Comparison of ENCODE assay signal across 12 cellular contexts in genomic region chr10:68423522-68423921, GRCh38. TPM values are rescaled to one million over a fixed set of nuclear protein-coding genes. Genes with fewer than 3 reads are reported as not detected.
DNase-seq lines count a peak whose midpoint lies in the region; ATAC-seq, FAIRE-seq and TF ChIP-seq lines count a peak whose summit lies in the region.
"Had no signal": no experiment of that assay in that cellular context is flagged by ENCODE, and none has a peak within 500 bp of the region (broad histone marks: within the 10 kb centered on the region; RNA-seq: fewer than 3 reads in every experiment).

No MANE protein-coding gene starts in this region.

- no peak overlapping the region for H3K27ac ChIP-seq in spleen
- H3K27ac ChIP-seq: right lobe of liver had no signal

- DNase-seq in T-cell (peak in 28 of 34 experiments; percentile 1 to 43 (median 16)), erythroblast (lab: John Stamatoyannopoulos, UW) (no peak), spleen (no peak), H54 (ENCODE audit: insufficient read length, low spot score) (no peak)
- peak; percentile 52 for DNase-seq in activated CD8-positive, alpha-beta memory T cell treated with anti-CD3 and anti-CD28 coated beads, Interleukin-2, amount 50 U/mL, for 4 hours
- DNase-seq in effector CD8-positive, alpha-beta T cell (lab: John Stamatoyannopoulos, UW), result peak; percentile 13
- peak; percentile 22 to 23 for DNase-seq in stimulated activated CD8-positive, alpha-beta memory T cell treated with anti-CD3 and anti-CD28 coated beads, Interleukin-2, amount 100 ng/mL, for 48 hours (ENCODE audit: low read depth in 2 of 2)
- DNase-seq: Caco-2, NCI-H446, right lobe of liver, SHP77 had no signal

- H3K4me3 Mint-ChIP-seq in T-cell, result peak overlapping the region in 1 of 3 donors; percentile 39
- no peak overlapping the region for H3K4me3 Mint-ChIP-seq in stimulated activated memory B cell treated with anti-CD40 and anti-IgM and Interleukin-4, amounts not matched to agents 10 μg/mL and 1 μg/mL and 100 μg/mL, for 72 hours

- 57 to 82% (median 81%) methylated on average over 4 to 5 of the region's 5 CpGs for WGBS in spleen, 5 donors

- peaks cover 6% of the 10 kb centered on the region for H3K36me3 Mint-ChIP-seq in T-cell
- H3K36me3 Mint-ChIP-seq in stimulated activated memory B cell treated with anti-CD40 and anti-IgM and Interleukin-4, amounts not matched to agents 10 μg/mL and 1 μg/mL and 100 μg/mL, for 72 hours, result peaks cover 12% of the 10 kb centered on the region

- no peak for TF ChIP-seq CTCF in spleen (IDR thresholded peaks at IDR 0.05 in 8 of 11, conservative IDR thresholded peaks at IDR 0.05 in 3 of 11)

- H3K9me3 ChIP-seq in spleen, result no peaks in the 10 kb centered on the region
- H3K9me3 ChIP-seq: Caco-2, right lobe of liver had no signal

- H3K4me1 Mint-ChIP-seq in T-cell, result peaks cover 11 to 16% (median 14%) of the 10 kb centered on the region in 3 donors
- H3K4me1 Mint-ChIP-seq in stimulated activated memory B cell treated with anti-CD40 and anti-IgM and Interleukin-4, amounts not matched to agents 10 μg/mL and 1 μg/mL and 100 μg/mL, for 72 hours, result no peaks in the 10 kb centered on the region

- no peaks in the 10 kb centered on the region for H3K27me3 Mint-ChIP-seq in T-cell
- H3K27me3 Mint-ChIP-seq in stimulated activated memory B cell treated with anti-CD40 and anti-IgM and Interleukin-4, amounts not matched to agents 10 μg/mL and 1 μg/mL and 100 μg/mL, for 72 hours, result no peaks in the 10 kb centered on the region

- CTCF ChIA-PET in T-cell (lab: Charles Lee), result no interaction called here

- POLR2A ChIA-PET in T-cell (lab: Charles Lee), result interaction anchor here in 1 of 2 donors (0.5 kb wide), 1 partner anchor 958 kb away, joined by 3 read pairs; no protein-coding TSS in a partner anchor

- peak; percentile 66 to 97 (median 74) for ATAC-seq in T-cell (replicated peaks in 1 of 4)
- no peak for ATAC-seq in stimulated activated memory B cell treated with anti-CD40 and anti-IgM and Interleukin-4, amounts not matched to agents 10 μg/mL and 1 μg/mL and 100 μg/mL, for 72 hours
- ATAC-seq: right lobe of liver had no signal

- no peaks in the 10 kb centered on the region for H3K9me3 Mint-ChIP-seq in T-cell
- H3K9me3 Mint-ChIP-seq in stimulated activated memory B cell treated with anti-CD40 and anti-IgM and Interleukin-4, amounts not matched to agents 10 μg/mL and 1 μg/mL and 100 μg/mL, for 72 hours, result no peaks in the 10 kb centered on the region

- H3K36me3 ChIP-seq in spleen, result peaks cover 0 to 78% (median 0%) of the 10 kb centered on the region in 6 donors

- no peak for TF ChIP-seq POLR2A in erythroblast (IDR thresholded peaks at IDR 0.05; ENCODE audit: low read length)
- no peak for TF ChIP-seq POLR2A in spleen (IDR thresholded peaks at IDR 0.05)
- TF ChIP-seq POLR2A in H54 (IDR thresholded peaks at IDR 0.05; ENCODE audit: low read depth, low read length), result no peak

- intact Hi-C loops in spleen (cut with DNase I; ENCODE audit: low total_unique reads), result no loop called here

- no peak overlapping the region for H3K4me3 ChIP-seq in spleen
- H3K4me3 ChIP-seq: right lobe of liver had no signal

- peak overlapping the region; percentile 23 to 41 for H3K27ac Mint-ChIP-seq in T-cell
- H3K27ac Mint-ChIP-seq in stimulated activated memory B cell treated with anti-CD40 and anti-IgM and Interleukin-4, amounts not matched to agents 10 μg/mL and 1 μg/mL and 100 μg/mL, for 72 hours, result no peak overlapping the region

- no peaks in the 10 kb centered on the region for H3K27me3 ChIP-seq in spleen (replicated peaks in 1 of 7)
- H3K27me3 ChIP-seq: right lobe of liver had no signal

- no peak for FAIRE-seq in H54 (lab: Jason Lieb, UNC)

- H3K4me1 ChIP-seq in spleen, result no peaks in the 10 kb centered on the region
- H3K4me1 ChIP-seq: Caco-2, right lobe of liver had no signal

RNA-seq across cellular contexts. Expression of gene RUFY2, which starts 16.4 kb away (rescaled TPM):
- total RNA-seq in T-cell, result 10 to 100 TPM; 15.2 to 25.7 (median 20.3) TPM
- 10 to 100 TPM; 17.6 to 33.1 (median 27.2) TPM for total RNA-seq in spleen
- polyA plus RNA-seq in spleen, result 1 to 10 TPM; 4.5 to 6.6 (median 5.1) TPM

RNA-seq across cellular contexts. Expression of gene DNA2, which starts 48.3 kb away (rescaled TPM):
- total RNA-seq in T-cell (1 to 10 TPM; 3.4 to 6.8 (median 5.3) TPM), spleen (10 to 100 TPM in 1 of 7 donors, 1 to 10 TPM in 6; 5.6 to 13.6 (median 7.4) TPM)
- 1 to 10 TPM; 1.4 to 2.9 (median 1.6) TPM for polyA plus RNA-seq in spleen

Comparison
In these comparisons a context has a peak if more than half of its experiments do, and no peak if none do; other contexts are left out.
1. DNase-seq: peak in T-cell (28 of 34), activated CD8-positive, alpha-beta memory T cell treated with anti-CD3 and anti-CD28 coated beads, Interleukin-2, amount 50 U/mL, for 4 hours (single experiment), effector CD8-positive, alpha-beta T cell (single experiment) and stimulated activated CD8-positive, alpha-beta memory T cell treated with anti-CD3 and anti-CD28 coated beads, Interleukin-2, amount 100 ng/mL, for 48 hours (2 of 2); none in erythroblast (0 of 2), spleen (single experiment) and H54 (single experiment).